In genomic region chr6:157079277-157079676, GRCh38 we compare ENCODE assay signal across 17 cellular contexts.
"Had no signal": no experiment of that assay in that cellular context is flagged by ENCODE, and none has a peak within 500 bp of the region (broad histone marks: within the 10 kb centered on the region; RNA-seq: fewer than 3 reads in every experiment).

No MANE protein-coding gene starts in this region.

- H3K9me3 ChIP-seq: adrenal gland, gastroesophageal sphincter, heart right ventricle, ovary, tibial nerve, vagina had no signal

- DNase-seq: activated CD4-positive, alpha-beta T cell treated with anti-CD3 and anti-CD28 coated beads for 4 hours; activated CD8-positive, alpha-beta memory T cell treated with anti-CD3 and anti-CD28 coated beads, Interleukin-2, amount 50 U/mL, for 48 hours; activated naive CD4-positive, alpha-beta T cell treated with anti-CD3 and anti-CD28 coated beads for 36 hours; adrenal gland; heart right ventricle; midbrain; ovary; stimulated activated CD4-positive, alpha-beta T cell treated with anti-CD3 and anti-CD28 coated beads, Interleukin-12 subunit alpha, Interleukin-12 subunit beta, amount 100 ng/mL, for 4 hours; stimulated activated CD4-positive, alpha-beta T cell treated with anti-CD3 and anti-CD28 coated beads, Interleukin-2, amount 100 ng/mL, for 24 hours had no signal

- H3K9me3 Mint-ChIP-seq: activated naive CD4-positive, alpha-beta T cell treated with anti-CD3 and anti-CD28 coated beads for 36 hours; activated T-helper 2 cell treated with anti-CD3 and anti-CD28 coated beads, Interferon-gamma antibody, Interleukin-2, Interleukin-4, amounts not matched to agents 10 μg/mL and 5 μg/mL and 100 μg/mL, durations not matched to agents 14 hours and 24 hours and 36 hours; neural progenitor cell; T-helper 1 cell treated with Interleukin-12 subunit alpha and Interleukin-12 subunit beta and Interleukin-4 antibody, amounts not matched to agents 30 μg/mL and 1 μg/mL, for 36 hours had no signal

- H3K9ac ChIP-seq: neural progenitor cell had no signal

- H2AFZ ChIP-seq: neural progenitor cell had no signal

- H3K36me3 ChIP-seq: adrenal gland, gastroesophageal sphincter, heart right ventricle, neural progenitor cell, ovary, tibial nerve, vagina had no signal

- H3K4me3 ChIP-seq: adrenal gland, gastroesophageal sphincter, heart right ventricle, neural progenitor cell, ovary, tibial nerve, vagina had no signal

- H3K4me3 Mint-ChIP-seq: activated naive CD4-positive, alpha-beta T cell treated with anti-CD3 and anti-CD28 coated beads for 36 hours; neural progenitor cell; T-helper 1 cell treated with Interleukin-12 subunit alpha and Interleukin-12 subunit beta and Interleukin-4 antibody, amounts not matched to agents 30 μg/mL and 1 μg/mL, for 36 hours had no signal

- H3K27ac Mint-ChIP-seq: activated naive CD4-positive, alpha-beta T cell treated with anti-CD3 and anti-CD28 coated beads for 36 hours; activated T-helper 2 cell treated with anti-CD3 and anti-CD28 coated beads, Interferon-gamma antibody, Interleukin-2, Interleukin-4, amounts not matched to agents 10 μg/mL and 5 μg/mL and 100 μg/mL, durations not matched to agents 14 hours and 24 hours and 36 hours; neural progenitor cell; T-helper 1 cell treated with Interleukin-12 subunit alpha and Interleukin-12 subunit beta and Interleukin-4 antibody, amounts not matched to agents 30 μg/mL and 1 μg/mL, for 36 hours had no signal

- FAIRE-seq: islet of Langerhans had no signal

- H3K27me3 ChIP-seq: adrenal gland, gastroesophageal sphincter, heart right ventricle, neural progenitor cell, ovary, tibial nerve, vagina had no signal

- H3K27ac ChIP-seq: adrenal gland, gastroesophageal sphincter, neural progenitor cell, ovary, tibial nerve, vagina had no signal

- ATAC-seq: gastroesophageal sphincter, heart right ventricle, left lobe of liver had no signal

- H3K4me2 ChIP-seq: neural progenitor cell had no signal
